In the genomic region with DNA sequence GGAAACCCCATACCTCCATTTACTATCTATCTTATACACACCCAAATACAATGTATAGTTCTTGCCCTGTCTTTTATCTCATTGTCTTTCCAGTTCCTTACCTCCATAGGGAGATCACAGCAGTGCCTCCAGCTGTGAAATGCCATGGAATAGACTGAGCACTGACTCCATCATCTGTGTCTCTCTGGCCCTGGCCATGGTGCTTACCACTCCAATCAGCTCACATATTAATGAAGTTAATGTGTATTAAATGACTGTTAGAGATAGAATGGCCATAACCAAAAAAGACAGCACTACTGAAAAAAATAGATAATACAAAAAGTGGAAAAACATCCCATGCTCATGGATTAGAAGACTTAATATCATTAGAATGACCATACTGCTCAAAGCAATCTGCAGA, we compare ENCODE assay signal across 3 cellular contexts.
"Had no signal": no experiment of that assay in that cellular context is flagged by ENCODE, and none has a peak within 500 bp of the region (broad histone marks: within the 10 kb centered on the region; RNA-seq: fewer than 3 reads in every experiment).

No MANE protein-coding gene starts in this region.

- ATAC-seq: GM12878 had no signal

- H3K4me3 ChIP-seq: GM12878 had no signal

- DNase-seq: GDM1, GF-D8 had no signal
